25 cellular contexts compared by ENCODE assay signal in the genomic region with DNA sequence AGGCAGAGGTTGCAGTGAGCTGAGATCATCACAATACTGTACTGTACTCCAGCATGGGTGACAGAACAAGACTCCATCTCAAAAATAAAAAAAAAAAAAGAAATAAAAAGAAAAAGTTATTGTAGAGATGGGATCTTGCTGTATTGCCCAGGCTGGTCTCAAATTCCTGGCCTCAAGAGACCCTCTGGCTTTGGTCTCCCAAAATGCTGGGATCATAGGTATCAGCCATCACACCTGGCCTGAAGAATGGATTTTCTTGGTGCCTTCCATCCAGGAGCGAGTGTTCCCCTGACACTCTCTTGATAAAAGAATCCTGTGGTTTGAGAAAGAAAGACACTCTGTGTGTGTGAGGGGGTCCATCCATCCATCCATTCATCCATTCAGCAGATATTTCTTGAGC.
"Had no signal": no experiment of that assay in that cellular context is flagged by ENCODE, and none has a peak within 500 bp of the region (broad histone marks: within the 10 kb centered on the region; RNA-seq: fewer than 3 reads in every experiment).

No MANE protein-coding gene starts in this region.

- H3K27ac Mint-ChIP-seq: natural killer cell; stimulated activated memory B cell treated with anti-CD40 and anti-IgM and Interleukin-4, amounts not matched to agents 10 μg/mL and 1 μg/mL and 100 μg/mL, for 72 hours; stimulated activated naive CD8-positive, alpha-beta T cell treated with anti-CD3 and anti-CD28 coated beads, Interleukin-15, amount 100 ng/mL, for 72 hours; type B pancreatic cell had no signal

- H3K9me3 ChIP-seq: neutrophil, pancreas, prostate gland, right atrium auricular region, suprapubic skin, testis, tibial artery, transverse colon, upper lobe of right lung, uterus had no signal

- H3K27ac ChIP-seq: neutrophil, pancreas, prostate gland, right atrium auricular region, skin epidermis, spleen, suprapubic skin, testis, tibial artery, transverse colon, upper lobe of right lung, uterus had no signal

- DNase-seq: natural killer cell; spleen; stimulated activated CD4-positive, alpha-beta T cell treated with anti-CD3 and anti-CD28 coated beads, Interleukin-12 subunit alpha, Interleukin-12 subunit beta, amount 100 ng/mL, for 4 hours; stimulated activated CD4-positive, alpha-beta T cell treated with anti-CD3 and anti-CD28 coated beads, Interleukin-1b, Interleukin-23, amount 100 ng/mL, for 48 hours; stimulated activated CD4-positive, alpha-beta T cell treated with anti-CD3 and anti-CD28 coated beads, Interleukin-4, amount 100 ng/mL, for 1 hour; stimulated activated CD4-positive, alpha-beta T cell treated with anti-CD3 and anti-CD28 coated beads, Interleukin-4, amount 100 ng/mL, for 4 hours; stimulated activated CD8-positive, alpha-beta memory T cell treated with anti-CD3 and anti-CD28 coated beads, Interleukin-4, amount 100 ng/mL, for 48 hours; stimulated activated naive CD8-positive, alpha-beta T cell treated with anti-CD3 and anti-CD28 coated beads, Interleukin-15, Interleukin-2, amounts not matched to agents 100 U/mL and 50 U/mL, for 24 hours; testis; tibial artery; transverse colon; upper lobe of right lung had no signal

- H3K4me3 ChIP-seq: pancreas, prostate gland, right atrium auricular region, skin epidermis, smooth muscle cell, spleen, suprapubic skin, testis, tibial artery, transverse colon, upper lobe of right lung, uterus had no signal

- H3K4me1 ChIP-seq: prostate gland had no signal

- H3K4me3 Mint-ChIP-seq: natural killer cell; nephron; neural crest cell; stimulated activated memory B cell treated with anti-CD40 and anti-IgM and Interleukin-4, amounts not matched to agents 10 μg/mL and 1 μg/mL and 100 μg/mL, for 72 hours; stimulated activated naive CD8-positive, alpha-beta T cell treated with anti-CD3 and anti-CD28 coated beads, Interleukin-15, amount 100 ng/mL, for 72 hours; type B pancreatic cell had no signal

- H3K36me3 ChIP-seq: neutrophil, pancreas, prostate gland, right atrium auricular region, spleen, suprapubic skin, tibial artery, transverse colon, upper lobe of right lung, uterus had no signal

- H3K36me3 Mint-ChIP-seq: natural killer cell; stimulated activated memory B cell treated with anti-CD40 and anti-IgM and Interleukin-4, amounts not matched to agents 10 μg/mL and 1 μg/mL and 100 μg/mL, for 72 hours had no signal

- H3K9me3 Mint-ChIP-seq: natural killer cell; nephron; neural crest cell; stimulated activated memory B cell treated with anti-CD40 and anti-IgM and Interleukin-4, amounts not matched to agents 10 μg/mL and 1 μg/mL and 100 μg/mL, for 72 hours; stimulated activated naive CD8-positive, alpha-beta T cell treated with anti-CD3 and anti-CD28 coated beads, Interleukin-15, amount 100 ng/mL, for 72 hours; type B pancreatic cell had no signal
